In genomic region chr6:53484409-53485280, GRCh38 we compare ENCODE assay signal across 8 cellular contexts.
A peak's percentile ranks its signal among the peaks of the same experiment; 100 is the strongest.
DNase-seq lines count a peak whose midpoint lies in the region; ATAC-seq and TF ChIP-seq lines count a peak whose summit lies in the region.

No MANE protein-coding gene starts in this region.

- H3K36me3 Mint-ChIP-seq in activated CD8-positive, alpha-beta T cell treated with anti-CD3 and anti-CD28 coated beads for 36 hours (ENCODE audit: low read depth) = no peaks in the 10 kb centered on the region
- no peaks in the 10 kb centered on the region for H3K36me3 Mint-ChIP-seq in endothelial cell (ENCODE audit: low read depth, unreplicated experiment)
- no peaks in the 10 kb centered on the region for H3K36me3 Mint-ChIP-seq in naive thymus-derived CD4-positive, alpha-beta T cell

- no peaks in the 10 kb centered on the region for H3K36me3 ChIP-seq in naive thymus-derived CD4-positive, alpha-beta T cell (ENCODE audit: control insufficient read depth in 2 of 3, insufficient read depth in 3 of 3, low read length in 3 of 3)

- POLR2A ChIA-PET in activated CD8-positive, alpha-beta T cell treated with anti-CD3 and anti-CD28 coated beads for 36 hours (lab: Charles Lee) = interaction anchor here (1.1 to 1.2 kb wide), 2 partner anchors 167 to 314 kb away, joined by 3 read pairs; no protein-coding TSS in a partner anchor
- POLR2A ChIA-PET in naive thymus-derived CD4-positive, alpha-beta T cell (lab: Charles Lee) = interaction anchor here (0.7 kb wide), 1 partner anchor 308 kb away, joined by 3 read pairs; no protein-coding TSS in a partner anchor

- peak; percentile 98 for TF ChIP-seq CTCF in activated CD8-positive, alpha-beta T cell treated with anti-CD3 and anti-CD28 coated beads for 36 hours (IDR thresholded peaks at IDR 0.05)
- TF ChIP-seq CTCF in endothelial cell (IDR thresholded peaks at IDR 0.05; ENCODE audit: unreplicated experiment) = peak; percentile 96

- ATAC-seq in HG02885 (IDR thresholded peaks at IDR 0.05; ENCODE audit: poor library complexity, unreplicated experiment) (peak; percentile 50), GM19463 (IDR thresholded peaks at IDR 0.05; ENCODE audit: unreplicated experiment) (no peak)
- peak; percentile 64 for ATAC-seq in activated CD8-positive, alpha-beta T cell treated with anti-CD3 and anti-CD28 coated beads for 36 hours
- ATAC-seq in naive thymus-derived CD4-positive, alpha-beta T cell = peak; percentile 86

- H3K4me3 Mint-ChIP-seq in activated CD8-positive, alpha-beta T cell treated with anti-CD3 and anti-CD28 coated beads for 36 hours = no peak overlapping the region
- no peak overlapping the region for H3K4me3 Mint-ChIP-seq in endothelial cell (ENCODE audit: unreplicated experiment)
- H3K4me3 Mint-ChIP-seq in naive thymus-derived CD4-positive, alpha-beta T cell = no peak overlapping the region

- intact Hi-C loops in activated CD8-positive, alpha-beta T cell treated with anti-CD3 and anti-CD28 coated beads for 36 hours (cut with micrococcal nuclease) = loop anchor here (1.0 to 5.0 kb wide), 2 partner anchors 47 to 312 kb away; no protein-coding TSS in a partner anchor
- intact Hi-C loops in naive thymus-derived CD4-positive, alpha-beta T cell (cut with micrococcal nuclease) = loop anchor here (1.0 to 10.0 kb wide), 16 partner anchors 47 to 1202 kb away; partner anchors contain the start of genes ELOVL5 (in 1 of the 2), FBXO9 (in 1 of the 2), GSTA4 (in 1 of the 2) and MCM3 (in 1 of the 2)

- DNase-seq in CD1c-positive myeloid dendritic cell (ENCODE audit: extremely low spot score) = peak; percentile 84
- peak; percentile 84 for DNase-seq in NCI-H82 (lab: John Stamatoyannopoulos, UW)
- peak; percentile 89 for DNase-seq in activated CD8-positive, alpha-beta T cell treated with anti-CD3 and anti-CD28 coated beads for 36 hours
- DNase-seq in endothelial cell (ENCODE audit: low spot score) = peak; percentile 60
- peak; percentile 28 to 74 (median 60) for DNase-seq in naive thymus-derived CD4-positive, alpha-beta T cell
- DNase-seq in stimulated activated naive CD4-positive, alpha-beta T cell (lab: John Stamatoyannopoulos, UW) = peak; percentile 28 to 81 (median 51)

- no peaks in the 10 kb centered on the region for H3K9me3 ChIP-seq in naive thymus-derived CD4-positive, alpha-beta T cell (ENCODE audit: control insufficient read depth in 2 of 3, low read length in 3 of 3)

- no peaks in the 10 kb centered on the region for H3K4me1 ChIP-seq in naive thymus-derived CD4-positive, alpha-beta T cell (ENCODE audit: control insufficient read depth in 2 of 2, insufficient read depth in 2 of 2, low read length in 2 of 2)

- peaks cover 2% of the 10 kb centered on the region for H3K4me1 Mint-ChIP-seq in activated CD8-positive, alpha-beta T cell treated with anti-CD3 and anti-CD28 coated beads for 36 hours (ENCODE audit: low read depth)
- H3K4me1 Mint-ChIP-seq in endothelial cell (ENCODE audit: unreplicated experiment) = no peaks in the 10 kb centered on the region
- H3K4me1 Mint-ChIP-seq in naive thymus-derived CD4-positive, alpha-beta T cell = peaks cover 0 to 19% (median 0%) of the 10 kb centered on the region in 7 donors

- H3K4me3 ChIP-seq in naive thymus-derived CD4-positive, alpha-beta T cell (ENCODE audit: low read length) = no peak overlapping the region

- H3K27me3 Mint-ChIP-seq in activated CD8-positive, alpha-beta T cell treated with anti-CD3 and anti-CD28 coated beads for 36 hours = peaks cover 29% of the 10 kb centered on the region
- H3K27me3 Mint-ChIP-seq in endothelial cell (ENCODE audit: unreplicated experiment) = no peaks in the 10 kb centered on the region
- peaks cover 20 to 34% (median 25%) of the 10 kb centered on the region in 5 donors for H3K27me3 Mint-ChIP-seq in naive thymus-derived CD4-positive, alpha-beta T cell

- no peaks in the 10 kb centered on the region for H3K27me3 ChIP-seq in naive thymus-derived CD4-positive, alpha-beta T cell (ENCODE audit: control insufficient read depth in 2 of 2, insufficient read depth in 2 of 2, low read length in 2 of 2)

- H3K27ac Mint-ChIP-seq in activated CD8-positive, alpha-beta T cell treated with anti-CD3 and anti-CD28 coated beads for 36 hours = no peak overlapping the region
- no peak overlapping the region for H3K27ac Mint-ChIP-seq in endothelial cell (ENCODE audit: unreplicated experiment)
- no peak overlapping the region for H3K27ac Mint-ChIP-seq in naive thymus-derived CD4-positive, alpha-beta T cell

- CTCF ChIA-PET in activated CD8-positive, alpha-beta T cell treated with anti-CD3 and anti-CD28 coated beads for 36 hours (lab: Charles Lee) = interaction anchor here (0.6 to 4.6 kb wide), 50 partner anchors 8 to 760 kb away, joined by 3 to 99 read pairs (median 4); no protein-coding TSS in a partner anchor
- CTCF ChIA-PET in naive thymus-derived CD4-positive, alpha-beta T cell (lab: Charles Lee) = interaction anchor here (0.6 to 3.2 kb wide), 19 partner anchors 8 to 652 kb away, joined by 3 to 35 read pairs (median 4); no protein-coding TSS in a partner anchor

- H3K9me3 Mint-ChIP-seq in activated CD8-positive, alpha-beta T cell treated with anti-CD3 and anti-CD28 coated beads for 36 hours = no peaks in the 10 kb centered on the region
- no peaks in the 10 kb centered on the region for H3K9me3 Mint-ChIP-seq in endothelial cell (ENCODE audit: unreplicated experiment)
- H3K9me3 Mint-ChIP-seq in naive thymus-derived CD4-positive, alpha-beta T cell = peaks cover 0 to 1% (median 0%) of the 10 kb centered on the region in 11 donors

- H3K27ac ChIP-seq in naive thymus-derived CD4-positive, alpha-beta T cell (ENCODE audit: low read depth, low read length) = no peak overlapping the region
